In the genomic region with DNA sequence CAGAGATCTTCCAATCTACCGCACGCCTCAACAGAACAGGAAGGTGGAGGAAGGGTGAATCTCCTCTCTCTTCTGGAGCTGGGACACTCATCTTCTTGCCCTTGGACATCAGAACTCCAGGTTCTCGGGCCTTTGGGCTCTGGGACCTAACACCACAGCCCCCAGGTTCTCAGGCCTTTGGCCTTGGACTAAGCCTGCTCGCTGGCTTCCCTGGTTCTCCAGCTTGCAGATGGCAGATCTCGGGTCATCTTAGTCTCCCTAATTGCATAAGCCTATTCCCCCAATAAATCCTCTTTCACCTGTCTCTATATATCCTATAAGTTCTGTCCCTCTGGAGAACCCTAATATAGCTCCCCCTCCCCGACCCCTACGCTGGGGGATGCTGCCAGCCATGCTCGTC, we compare ENCODE assay signal across 23 cellular contexts. TPM values are rescaled to one million over a fixed set of nuclear protein-coding genes. Genes with fewer than 3 reads are reported as not detected.
DNase-seq lines count a peak whose midpoint lies in the region; ATAC-seq, FAIRE-seq and TF ChIP-seq lines count a peak whose summit lies in the region.
"Had no signal": no experiment of that assay in that cellular context is flagged by ENCODE, and none has a peak within 500 bp of the region (broad histone marks: within the 10 kb centered on the region; RNA-seq: fewer than 3 reads in every experiment).

No MANE protein-coding gene starts in this region.

- DNase-seq in osteoblast (ENCODE audit: insufficient read length, low spot score, missing footprints) (no peak), NCI-H2029 (lab: John Stamatoyannopoulos, UW) (no peak), GM12891 (ENCODE audit: insufficient read length, low spot score) (no peak)
- DNase-seq: activated CD4-positive, alpha-beta memory T cell treated with anti-CD3 and anti-CD28 coated beads for 36 hours; activated CD8-positive, alpha-beta memory T cell treated with anti-CD3 and anti-CD28 coated beads, Interleukin-2, amount 50 U/mL, for 4 hours; activated naive CD4-positive, alpha-beta T cell treated with anti-CD3 and anti-CD28 coated beads for 36 hours; amniotic stem cell; BE2C; brain microvascular endothelial cell; DMS153; HCEC 1CT; NCI-H1436 treated with DMSO at 0.1 percent for 48 hours; NCI-H446 treated with DMSO at 0.1 percent for 48 hours; stimulated activated CD4-positive, alpha-beta T cell treated with anti-CD3 and anti-CD28 coated beads, Interleukin-1b, Interleukin-23, amount 100 ng/mL, for 48 hours had no signal

- H3F3A ChIP-seq in Loucy (ENCODE audit: low read depth), result no peaks in the 10 kb centered on the region

- H3K9me2 ChIP-seq in Loucy (replicated peaks; ENCODE audit: low read depth, low read length), result no peaks in the 10 kb centered on the region

- H3K4me2 ChIP-seq in Loucy (ENCODE audit: low read depth, low read length, poor library complexity, severe bottlenecking) (peak overlapping the region; percentile 98), osteoblast (ENCODE audit: insufficient read depth, low read length) (no peak overlapping the region)
- H3K4me2 ChIP-seq: hepatocyte had no signal

- TF ChIP-seq CTCF in Loucy (conservative IDR thresholded peaks at IDR 0.05; ENCODE audit: low read length) (no peak), osteoblast (IDR thresholded peaks at IDR 0.05; ENCODE audit: extremely low read depth, low read depth, low read length) (no peak)

- no peak overlapping the region for H3K9ac ChIP-seq in Loucy (ENCODE audit: low read depth, low read length, poor library complexity, severe bottlenecking)

- no peaks in the 10 kb centered on the region for H3K36me3 ChIP-seq in ACC112 (ENCODE audit: insufficient read depth, low read length)
- H3K36me3 ChIP-seq in Loucy (ENCODE audit: insufficient read depth, low read length), result peaks cover 100% of the 10 kb centered on the region
- peaks cover 0 to 5% of the 10 kb centered on the region in 2 donors for H3K36me3 ChIP-seq in esophagus (ENCODE audit: control insufficient read depth in 2 of 2, insufficient read depth in 2 of 2, low read length in 1 of 2)
- H3K36me3 ChIP-seq in osteoblast (ENCODE audit: insufficient read depth, low read length), result no peaks in the 10 kb centered on the region
- H3K36me3 ChIP-seq: BE2C, brain microvascular endothelial cell had no signal

- no peaks in the 10 kb centered on the region for H3K27me3 ChIP-seq in ACC112 (ENCODE audit: insufficient read depth, low read length)
- no peaks in the 10 kb centered on the region for H3K27me3 ChIP-seq in Loucy (ENCODE audit: insufficient read depth, low read length, poor library complexity, severe bottlenecking)
- H3K27me3 ChIP-seq in esophagus (ENCODE audit: control insufficient read depth in 1 of 2, insufficient read depth in 2 of 2, low read length in 2 of 2), result no peaks in the 10 kb centered on the region
- H3K27me3 ChIP-seq in osteoblast (ENCODE audit: insufficient read depth, low read length), result no peaks in the 10 kb centered on the region
- H3K27me3 ChIP-seq: BE2C, brain microvascular endothelial cell, hepatocyte had no signal

- H3K27ac ChIP-seq in ACC112 (ENCODE audit: low read depth, low read length) (0 out of 2 replicates have a peak overlapping the region, but pooled peaks have one; percentile 87), esophagus (ENCODE audit: low read depth in 2 of 2, low read length in 1 of 2) (peak overlapping the region; percentile 89 to 90), osteoblast (ENCODE audit: low read depth, low read length) (peak overlapping the region; percentile 95)
- H3K27ac ChIP-seq: brain microvascular endothelial cell had no signal

- H2AFZ ChIP-seq in ACC112 (ENCODE audit: low read length, unreplicated experiment) (no peak overlapping the region), Loucy (ENCODE audit: low read length) (no peak overlapping the region), osteoblast (ENCODE audit: low read length) (no peak overlapping the region)
- H2AFZ ChIP-seq: hepatocyte had no signal

- TF ChIP-seq POLR2A in GM12891 (IDR thresholded peaks at IDR 0.05; ENCODE audit: low read depth, low read length), result no peak

- peaks cover 6% of the 10 kb centered on the region for H3K79me2 ChIP-seq in ACC112 (ENCODE audit: control insufficient read depth, insufficient read depth, low read length, unreplicated experiment)
- peaks cover 100% of the 10 kb centered on the region for H3K79me2 ChIP-seq in Loucy (ENCODE audit: insufficient read depth, low read length)
- peaks cover 31% of the 10 kb centered on the region for H3K79me2 ChIP-seq in osteoblast (ENCODE audit: insufficient read depth, low read length)

- H3K9me3 ChIP-seq in Loucy (ENCODE audit: insufficient read depth, low read depth, low read length) (no peaks in the 10 kb centered on the region), esophagus (ENCODE audit: control insufficient read depth in 2 of 2, insufficient read depth in 1 of 2, low read depth in 1 of 2, low read length in 1 of 2) (no peaks in the 10 kb centered on the region), osteoblast (ENCODE audit: low read depth, low read length) (no peaks in the 10 kb centered on the region)
- H3K9me3 ChIP-seq: BE2C had no signal

- peaks cover 47% of the 10 kb centered on the region for H3K4me1 ChIP-seq in ACC112 (ENCODE audit: control insufficient read depth, insufficient read depth, low read length, unreplicated experiment)
- peaks cover 55% of the 10 kb centered on the region for H3K4me1 ChIP-seq in Loucy (ENCODE audit: insufficient read depth, low read length, poor library complexity, severe bottlenecking)
- H3K4me1 ChIP-seq in esophagus (ENCODE audit: control insufficient read depth in 2 of 2, insufficient read depth in 2 of 2, low read length in 1 of 2), result peaks cover 22 to 87% of the 10 kb centered on the region in 2 donors
- peaks cover 43% of the 10 kb centered on the region for H3K4me1 ChIP-seq in osteoblast (ENCODE audit: insufficient read depth, low read length)
- H3K4me1 ChIP-seq: BE2C had no signal

- no peak for FAIRE-seq in GM12891 (lab: Jason Lieb, UNC)
- FAIRE-seq: frontal cortex, GM12878 had no signal

- H3K4me3 ChIP-seq in ACC112 (ENCODE audit: low read depth, low read length) (no peak overlapping the region), Loucy (ENCODE audit: low read length, poor library complexity, severe bottlenecking) (peak overlapping the region; percentile 24), esophagus (ENCODE audit: low read depth in 1 of 2, low read length in 2 of 2) (no peak overlapping the region), osteoblast (ENCODE audit: insufficient read depth, low read length) (no peak overlapping the region)
- H3K4me3 ChIP-seq: GM12878, hepatocyte had no signal

- 87 to 91% methylated on average over 8 of the region's 8 CpGs for WGBS in esophagus, 2 donors

- H4K20me1 ChIP-seq in Loucy (ENCODE audit: insufficient read depth, low read length, poor library complexity, severe bottlenecking) (peaks cover 100% of the 10 kb centered on the region), osteoblast (ENCODE audit: insufficient read depth, low read length) (peaks cover 16% of the 10 kb centered on the region)

- ATAC-seq in HG03159 (IDR thresholded peaks at IDR 0.05; ENCODE audit: unreplicated experiment) (no peak), GM19023 (IDR thresholded peaks at IDR 0.05; ENCODE audit: unreplicated experiment) (no peak)
- ATAC-seq: activated CD4-positive, CD25-positive, alpha-beta regulatory T cell treated with anti-CD3 and anti-CD28 coated beads, Interleukin-2, amount 50 U/mL, for 24 hours; GM12878 had no signal

TF ChIP-seq in GM12891, 5 proteins besides CTCF, POLR2A, EP300 and RAD21:
- TF ChIP-seq SPI1 (IDR thresholded peaks at IDR 0.05; ENCODE audit: low read depth, low read length) (no peak), POU2F2 (IDR thresholded peaks at IDR 0.05; ENCODE audit: low read depth, low read length) (no peak), TAF1 (IDR thresholded peaks at IDR 0.05; ENCODE audit: low read depth, low read length) (no peak), PAX5 (IDR thresholded peaks at IDR 0.05; ENCODE audit: insufficient read depth, low read length, severe bottlenecking) (no peak), POLR2AphosphoS5 (IDR thresholded peaks at IDR 0.05; ENCODE audit: low read depth, low read length) (no peak)

RNA-seq across cellular contexts. Expression of a gene that starts 14.8 kb away (rescaled TPM):
- 10 to 100 TPM; 23.1 to 29.9 TPM for polyA plus RNA-seq in esophagus
- total RNA-seq in osteoblast, result 16.5 and 18.8 TPM in 2 replicates
- 2.6 TPM for polyA plus RNA-seq in GM12891 (2012; ENCODE audit: low read depth, missing spikeins)
